In genomic region chr15:25810631-25811077, GRCh38 we compare ENCODE assay signal across 11 cellular contexts. TPM values are rescaled to one million over a fixed set of nuclear protein-coding genes. Genes with fewer than 3 reads are reported as not detected.
A peak's percentile ranks its signal among the peaks of the same experiment; 100 is the strongest.
DNase-seq lines count a peak whose midpoint lies in the region; ATAC-seq and TF ChIP-seq lines count a peak whose summit lies in the region.
"Had no signal": no experiment of that assay in that cellular context is flagged by ENCODE, and none has a peak within 500 bp of the region (broad histone marks: within the 10 kb centered on the region; RNA-seq: fewer than 3 reads in every experiment).

No MANE protein-coding gene starts in this region.

- peak; percentile 46 to 66 for ATAC-seq in lower lobe of right lung
- ATAC-seq in GM21717 (IDR thresholded peaks at IDR 0.05; ENCODE audit: unreplicated experiment) = no peak

- peaks cover 81% of the 10 kb centered on the region for H3K4me1 Mint-ChIP-seq in activated naive CD8-positive, alpha-beta T cell (ENCODE audit: low read depth)

- peaks cover 0 to 15% (median 4%) of the 10 kb centered on the region in 11 experiments; a peak in 8 of 22 replicates for H4K20me1 ChIP-seq in BLaER1 treated with 17β-estradiol and CSF1 and Interleukin-3, amounts not matched to agents 10 nM and 100 nM

- TF ChIP-seq CTCF in lower lobe of right lung (IDR thresholded peaks at IDR 0.05) (no peak), WERI-Rb-1 (IDR thresholded peaks at IDR 0.05; ENCODE audit: low read depth, low read length) (no peak)

- H3K36me3 ChIP-seq in BLaER1 treated with 17β-estradiol and CSF1 and Interleukin-3, amounts not matched to agents 10 nM and 100 nM = 0 out of 22 replicates have a peak, but pooled peaks cover 0 to 5% (median 0%) of the 10 kb centered on the region in 11 experiments
- no peaks in the 10 kb centered on the region for H3K36me3 ChIP-seq in lower lobe of right lung
- no peaks in the 10 kb centered on the region for H3K36me3 ChIP-seq in WERI-Rb-1
- H3K36me3 ChIP-seq: ovary had no signal

- intact Hi-C loops in lower lobe of right lung (cut with DNase I) = no loop called here

- H3K4me2 ChIP-seq in BLaER1 treated with 17β-estradiol and CSF1 and Interleukin-3, amounts not matched to agents 10 nM and 100 nM = peak overlapping the region in 9 of 11 experiments; percentile 63 to 89 (median 73); a peak in 18 of 22 replicates

- H3K9me3 ChIP-seq in BLaER1 treated with 17β-estradiol and CSF1 and Interleukin-3, amounts not matched to agents 10 nM and 100 nM (replicated peaks in 1 of 11) = no peaks in the 10 kb centered on the region
- H3K9me3 ChIP-seq in lower lobe of right lung = no peaks in the 10 kb centered on the region
- H3K9me3 ChIP-seq in WERI-Rb-1 (ENCODE audit: severe bottlenecking) = no peaks in the 10 kb centered on the region
- H3K9me3 ChIP-seq: ovary had no signal

- peak overlapping the region; percentile 75 for H3K4me3 Mint-ChIP-seq in activated naive CD8-positive, alpha-beta T cell

- H3K27ac ChIP-seq in BLaER1 treated with 17β-estradiol and CSF1 and Interleukin-3, amounts not matched to agents 10 nM and 100 nM = no peak overlapping the region
- no peak overlapping the region for H3K27ac ChIP-seq in lower lobe of right lung
- H3K27ac ChIP-seq in WERI-Rb-1 = no peak overlapping the region
- H3K27ac ChIP-seq: ovary, RWPE1 had no signal

- no peaks in the 10 kb centered on the region for H3K27me3 Mint-ChIP-seq in activated naive CD8-positive, alpha-beta T cell

- no peak overlapping the region for H3K9ac ChIP-seq in BLaER1 treated with 17β-estradiol and CSF1 and Interleukin-3, amounts not matched to agents 10 nM and 100 nM

- H3K27me3 ChIP-seq in BLaER1 treated with 17β-estradiol and CSF1 and Interleukin-3, amounts not matched to agents 10 nM and 100 nM = peaks cover 0 to 12% (median 0%) of the 10 kb centered on the region in 11 experiments; a peak in 2 of 22 replicates
- H3K27me3 ChIP-seq in lower lobe of right lung (ENCODE audit: low read depth) (no peaks in the 10 kb centered on the region), WERI-Rb-1 (ENCODE audit: insufficient read depth, low read depth, severe bottlenecking) (no peaks in the 10 kb centered on the region)
- H3K27me3 ChIP-seq: ovary had no signal

- no peaks in the 10 kb centered on the region for H3K9me3 Mint-ChIP-seq in activated naive CD8-positive, alpha-beta T cell (ENCODE audit: low read depth)

- peaks cover 2% of the 10 kb centered on the region for H3K36me3 Mint-ChIP-seq in activated naive CD8-positive, alpha-beta T cell

- peak overlapping the region; percentile 80 for H3K27ac Mint-ChIP-seq in activated naive CD8-positive, alpha-beta T cell

- DNase-seq in RPMI8226 = peak; percentile 90
- DNase-seq in lower lobe of right lung = no peak
- no peak for DNase-seq in CD1c-positive myeloid dendritic cell (ENCODE audit: extremely low spot score)
- DNase-seq in WERI-Rb-1 = no peak
- DNase-seq in AML-193 (lab: John Stamatoyannopoulos, UW) = no peak
- DNase-seq: NCI-H226, ovary had no signal

- H3K4me1 ChIP-seq in BLaER1 treated with 17β-estradiol and CSF1 and Interleukin-3, amounts not matched to agents 10 nM and 100 nM = peaks cover 11 to 72% (median 44%) of the 10 kb centered on the region in 10 experiments
- H3K4me1 ChIP-seq in lower lobe of right lung = no peaks in the 10 kb centered on the region

- H3K4me3 ChIP-seq in BLaER1 treated with 17β-estradiol and CSF1 and Interleukin-3, amounts not matched to agents 10 nM and 100 nM = no peak overlapping the region
- no peak overlapping the region for H3K4me3 ChIP-seq in lower lobe of right lung
- no peak overlapping the region for H3K4me3 ChIP-seq in WERI-Rb-1 (ENCODE audit: low read depth, low read length)
- H3K4me3 ChIP-seq: ovary had no signal

RNA-seq across cellular contexts. Expression of gene ATP10A, which starts 52.5 kb away (rescaled TPM):
- 43.5 TPM for total RNA-seq in lower lobe of right lung
